18 cellular contexts compared by ENCODE assay signal in genomic region chr3:179247289-179248020, GRCh38. TPM values are rescaled to one million over a fixed set of nuclear protein-coding genes. Genes with fewer than 3 reads are reported as not detected.
A peak's percentile ranks its signal among the peaks of the same experiment; 100 is the strongest.
DNase-seq lines count a peak whose midpoint lies in the region; FAIRE-seq and TF ChIP-seq lines count a peak whose summit lies in the region.
"Had no signal": no experiment of that assay in that cellular context is flagged by ENCODE, and none has a peak within 500 bp of the region (broad histone marks: within the 10 kb centered on the region; RNA-seq: fewer than 3 reads in every experiment).

No MANE protein-coding gene starts in this region.

- H4K20me1 ChIP-seq in endothelial cell of umbilical vein (replicated peaks; ENCODE audit: control insufficient read depth, extremely low read depth, insufficient read depth, low read length), result no peaks in the 10 kb centered on the region
- H4K20me1 ChIP-seq: BLaER1 treated with 17β-estradiol and CSF1 and Interleukin-3, amounts not matched to agents 10 nM and 100 nM had no signal

- H3K27me3 ChIP-seq in endothelial cell of umbilical vein (ENCODE audit: control insufficient read depth in 2 of 2, insufficient read depth in 2 of 2, low read length in 2 of 2), result no peaks in the 10 kb centered on the region
- H3K27me3 ChIP-seq: BLaER1 treated with 17β-estradiol and CSF1 and Interleukin-3, amounts not matched to agents 10 nM and 100 nM had no signal

- peak; percentile 81 for FAIRE-seq in endothelial cell of umbilical vein (lab: Jason Lieb, UNC)
- FAIRE-seq: A204.1, GM12878 had no signal

- no TSS peak for BruUV-seq in endothelial cell of umbilical vein (replicated peaks; lab: Mats Ljungman, UMichigan)

- H2AFZ ChIP-seq in endothelial cell of umbilical vein (ENCODE audit: low read depth, low read length), result no peak overlapping the region

- H3K79me2 ChIP-seq in endothelial cell of umbilical vein (ENCODE audit: control insufficient read depth, insufficient read depth, low read length), result no peaks in the 10 kb centered on the region

- no peak for TF ChIP-seq CTCF in endothelial cell of umbilical vein (IDR thresholded peaks at IDR 0.05; ENCODE audit: extremely low read depth in 1 of 2, insufficient read depth in 1 of 2, low read depth in 1 of 2, low read length in 2 of 2)

- H3K9ac ChIP-seq in endothelial cell of umbilical vein (replicated peaks; ENCODE audit: extremely low read depth, insufficient read depth, low read length), result no peak overlapping the region
- H3K9ac ChIP-seq: BLaER1 treated with 17β-estradiol and CSF1 and Interleukin-3, amounts not matched to agents 10 nM and 100 nM had no signal

- no peak overlapping the region for H3K4me3 ChIP-seq in endothelial cell of umbilical vein (replicated peaks in 1 of 3; ENCODE audit: insufficient read depth in 1 of 3, low read depth in 1 of 3, low read length in 3 of 3)
- H3K4me3 ChIP-seq: BLaER1 treated with 17β-estradiol and CSF1 and Interleukin-3, amounts not matched to agents 10 nM and 100 nM; GM12878; HAP-1 had no signal

- peaks cover 8% of the 10 kb centered on the region for H3K4me1 ChIP-seq in endothelial cell of umbilical vein (ENCODE audit: control insufficient read depth, extremely low read depth, insufficient read depth, low read length)
- H3K4me1 ChIP-seq: BLaER1 treated with 17β-estradiol and CSF1 and Interleukin-3, amounts not matched to agents 10 nM and 100 nM; HAP-1 had no signal

- CTCF ChIA-PET in endothelial cell of umbilical vein (lab: Charles Lee), result interaction anchor here (2.2 to 2.6 kb wide), 2 partner anchors 18 to 25 kb away, joined by 4 to 6 read pairs; no protein-coding TSS in a partner anchor

- H3K9me3 ChIP-seq in endothelial cell of umbilical vein (replicated peaks; ENCODE audit: control insufficient read depth, insufficient read depth, low read length), result no peaks in the 10 kb centered on the region
- H3K9me3 ChIP-seq: BLaER1 treated with 17β-estradiol and CSF1 and Interleukin-3, amounts not matched to agents 10 nM and 100 nM; HAP-1 had no signal

- dilution Hi-C loops in endothelial cell of umbilical vein (cut with MboI; ENCODE audit: extremely low pct_ligation_motif_present, low sequenced_read_pairs), result no loop called here

- peak; percentile 14 for DNase-seq in CD1c-positive myeloid dendritic cell (ENCODE audit: extremely low spot score)
- DNase-seq in LHCN-M2 (ENCODE audit: low read depth), result peak; percentile 4
- peak; percentile 14 for DNase-seq in RKO (ENCODE audit: low spot score)
- peak; percentile 53 for DNase-seq in endothelial cell of umbilical vein (ENCODE audit: low read depth, low spot score)
- DNase-seq in substantia nigra (lab: John Stamatoyannopoulos, UW), result no peak
- DNase-seq in posterior cingulate gyrus, result no peak
- DNase-seq in mucosa of gallbladder (ENCODE audit: low spot score), result no peak
- DNase-seq: DND-41, GDM1, NCI-H1105 treated with DMSO at 0.1 percent for 48 hours, NCI-H187, NCI-H345, NCI-H526 had no signal

- POLR2A ChIA-PET in endothelial cell of umbilical vein (lab: Charles Lee), result no interaction called here

- H3K27ac ChIP-seq in endothelial cell of umbilical vein (ENCODE audit: insufficient read depth, low read depth, low read length) (no peak overlapping the region), substantia nigra (ENCODE audit: low read depth, low read length, poor library complexity, severe bottlenecking) (no peak overlapping the region)
- H3K27ac ChIP-seq: BLaER1 treated with 17β-estradiol and CSF1 and Interleukin-3, amounts not matched to agents 10 nM and 100 nM; RWPE1 had no signal

- intact Hi-C loops in endothelial cell of umbilical vein (cut with micrococcal nuclease), result no loop called here
- intact Hi-C loops in posterior cingulate gyrus (cut with DNase I), result no loop called here

- no peak for TF ChIP-seq POLR2A in endothelial cell of umbilical vein (IDR thresholded peaks at IDR 0.05; ENCODE audit: low read depth, low read length)

- H3K9me1 ChIP-seq in endothelial cell of umbilical vein (replicated peaks; ENCODE audit: control insufficient read depth, extremely low read depth, insufficient read depth, low read length), result no peaks in the 10 kb centered on the region

- no peaks in the 10 kb centered on the region for H3K36me3 ChIP-seq in endothelial cell of umbilical vein (ENCODE audit: control insufficient read depth in 2 of 2, extremely low read depth in 1 of 2, insufficient read depth in 2 of 2, low read length in 2 of 2)
- H3K36me3 ChIP-seq: BLaER1 treated with 17β-estradiol and CSF1 and Interleukin-3, amounts not matched to agents 10 nM and 100 nM; HAP-1 had no signal

- peak overlapping the region; percentile 17 for H3K4me2 ChIP-seq in endothelial cell of umbilical vein (ENCODE audit: insufficient read depth, low read length)
- H3K4me2 ChIP-seq: BLaER1 treated with 17β-estradiol and CSF1 and Interleukin-3, amounts not matched to agents 10 nM and 100 nM had no signal

TF ChIP-seq in endothelial cell of umbilical vein, 7 proteins besides CTCF, POLR2A, EP300 and RAD21:
- TF ChIP-seq FOS (IDR thresholded peaks at IDR 0.05; ENCODE audit: borderline replicate concordance, insufficient read depth, low read length) (peak; percentile 39), GATA2 (IDR thresholded peaks at IDR 0.05; ENCODE audit: insufficient read depth, insufficient read length, low read depth, low read length) (no peak), JUN (IDR thresholded peaks at IDR 0.05; ENCODE audit: borderline replicate concordance, insufficient read depth, insufficient read length, low read depth) (peak; percentile 55)

RNA-seq across cellular contexts. Expression of gene KCNMB3, which starts 3.5 kb away (rescaled TPM):
- total RNA-seq in LHCN-M2 (2014; rRNA removed) (0.63 and 1.2 TPM in 2 replicates), endothelial cell of umbilical vein (1.7 and 2.3 TPM in 2 replicates), mucosa of gallbladder (3.1 TPM)
- polyA plus RNA-seq in LHCN-M2 (2012), result 1.1 TPM
- polyA plus RNA-seq in endothelial cell of umbilical vein, result 1.1 and 1.2 TPM in 2 replicates
- 0.87 and 1.0 TPM in 2 replicates for polyA plus RNA-seq in endothelial cell of umbilical vein (2011; cell fraction: cytosol; rRNA removed)
- polyA plus RNA-seq in endothelial cell of umbilical vein (2011; cell fraction: nucleus; rRNA removed), result 7.3 and 8.3 TPM in 2 replicates
- polyA plus RNA-seq in endothelial cell of umbilical vein (2012), result 2.5 and 2.8 TPM in 2 replicates
- 1.9 TPM in 2 replicates for polyA minus RNA-seq in endothelial cell of umbilical vein
- not detected for polyA minus RNA-seq in endothelial cell of umbilical vein (2011; cell fraction: cytosol; rRNA and poly(A)+ RNA removed)
- 5.0 and 7.1 TPM in 2 replicates for polyA minus RNA-seq in endothelial cell of umbilical vein (2011; cell fraction: nucleus; rRNA and poly(A)+ RNA removed)

Comparison
In these comparisons a context has a peak if more than half of its experiments do, and no peak if none do; other contexts are left out.
1. DNase-seq: peak in CD1c-positive myeloid dendritic cell (single experiment), LHCN-M2 (single experiment), RKO (single experiment) and endothelial cell of umbilical vein (single experiment); none in substantia nigra (0 of 49), posterior cingulate gyrus (0 of 10) and mucosa of gallbladder (single experiment).